ENCODE assay signal across 8 cellular contexts in the genomic region with DNA sequence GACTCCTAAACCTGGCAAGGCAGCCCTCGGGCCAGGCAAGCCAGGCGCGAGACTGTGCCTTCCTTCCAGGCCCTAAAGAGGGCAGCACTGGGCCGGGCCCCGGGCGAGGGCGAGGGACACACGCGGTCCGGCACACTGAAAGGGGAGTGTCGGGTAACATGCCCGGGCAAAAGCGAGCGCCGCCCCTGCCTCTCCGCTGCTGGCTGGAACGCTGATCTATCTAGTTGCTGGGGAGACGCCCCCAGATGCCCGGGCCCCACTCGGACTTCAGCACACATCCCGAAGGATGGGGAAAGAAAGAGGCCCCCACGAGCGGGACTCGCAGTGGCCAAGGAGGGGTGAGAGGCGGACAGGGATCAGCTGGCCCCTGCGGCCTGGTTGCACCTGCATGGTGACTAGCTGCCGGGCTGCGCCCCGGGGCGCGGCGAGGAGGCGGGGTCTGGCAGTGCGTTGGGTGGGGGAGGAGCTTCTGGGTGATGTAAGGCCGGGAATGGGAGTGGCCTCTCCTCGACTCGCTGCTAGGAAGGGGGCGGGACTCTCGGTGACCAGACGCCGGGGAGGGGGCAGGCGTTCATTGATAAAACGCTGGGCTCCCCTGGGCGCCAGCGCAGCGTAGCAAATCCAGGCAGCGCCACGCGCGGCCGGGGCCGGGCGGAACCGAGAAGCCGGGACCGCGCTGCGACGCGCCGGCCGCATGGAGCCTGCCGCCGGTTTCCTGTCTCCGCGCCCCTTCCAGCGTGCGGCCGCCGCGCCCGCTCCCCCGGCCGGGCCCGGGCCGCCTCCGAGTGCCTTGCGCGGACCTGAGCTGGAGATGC. TPM values are rescaled to one million over a fixed set of nuclear protein-coding genes. Genes with fewer than 3 reads are reported as not detected.
DNase-seq lines count a peak whose midpoint lies in the region; ATAC-seq and TF ChIP-seq lines count a peak whose summit lies in the region.

Gene PLK3, plus strand, starts transcription at position 608 of the 815 bp plus-strand sequence. Its CDS starts 87 bp downstream, at position 695.

- no peaks in the 10 kb centered on the region for H3K27me3 Mint-ChIP-seq in chondrocyte (ENCODE audit: low read depth)

- H3K27ac Mint-ChIP-seq in chondrocyte (ENCODE audit: unreplicated experiment) = peak within 1 kb of the TSS; percentile 100

- ATAC-seq in HG03442 (IDR thresholded peaks at IDR 0.05; ENCODE audit: unreplicated experiment) = peak; percentile 78

- H3K4me3 ChIP-seq in BJ (ENCODE audit: low read depth, low read length) (peak within 1 kb of the TSS; percentile 77), kidney epithelial cell (ENCODE audit: low read depth, low read length) (peak within 1 kb of the TSS; percentile 70)

- H3K36me3 ChIP-seq in BJ (ENCODE audit: control insufficient read depth, insufficient read depth, low read length) (peaks cover 26% of the 10 kb centered on the region), kidney epithelial cell (ENCODE audit: control insufficient read depth, insufficient read depth, low read length) (peaks cover 8% of the 10 kb centered on the region)

- POLR2A ChIA-PET in BJ (lab: Charles Lee) = interaction anchor here (0.5 to 1.5 kb wide), 9 partner anchors 9 to 477 kb away, joined by 3 to 12 read pairs (median 4); partner anchors contain the start of genes RPS8 and UROD

- H3K9me3 Mint-ChIP-seq in chondrocyte (ENCODE audit: low read depth) = no peaks in the 10 kb centered on the region

- CTCF ChIA-PET in BJ (lab: Yijun Ruan, JAX) = interaction anchor here (0.7 to 1.9 kb wide), 20 partner anchors 9 to 319 kb away, joined by 3 to 15 read pairs (median 3); partner anchors contain the start of genes BEST4, BTBD19, RNU5D-1 and RPS8

- peaks cover 37% of the 10 kb centered on the region for H3K4me1 Mint-ChIP-seq in chondrocyte (ENCODE audit: low read depth)

- H3K36me3 Mint-ChIP-seq in chondrocyte (ENCODE audit: low read depth) = peaks cover 16% of the 10 kb centered on the region

- H3K4me3 Mint-ChIP-seq in chondrocyte (ENCODE audit: unreplicated experiment) = peak within 1 kb of the TSS; percentile 95

- peak; percentile 85 for DNase-seq in BJ (ENCODE audit: low read depth)
- peak; percentile 98 for DNase-seq in GM19238 (ENCODE audit: insufficient read length, low spot score)
- DNase-seq in NCI-H510A treated with DMSO at 0.1 percent for 48 hours (lab: John Stamatoyannopoulos, UW) = peak; percentile 98
- peak; percentile 97 to 99 for DNase-seq in activated CD4-positive, alpha-beta T cell treated with anti-CD3 and anti-CD28 coated beads for 24 hours (ENCODE audit: low read depth in 2 of 2)
- peak; percentile 99 for DNase-seq in chondrocyte (ENCODE audit: low spot score)
- DNase-seq in kidney epithelial cell (ENCODE audit: low read depth) = peak; percentile 76
- peak; percentile 98 to 99 for DNase-seq in stimulated activated CD4-positive, alpha-beta T cell treated with anti-CD3 and anti-CD28 coated beads, Interleukin-15, amount 100 ng/mL, for 48 hours (ENCODE audit: low read depth in 2 of 2)

- no peaks in the 10 kb centered on the region for H3K27me3 ChIP-seq in BJ (ENCODE audit: control insufficient read depth, insufficient read depth, low read length)
- H3K27me3 ChIP-seq in kidney epithelial cell (ENCODE audit: control insufficient read depth, insufficient read depth, low read length) = no peaks in the 10 kb centered on the region

- TF ChIP-seq CTCF in BJ (IDR thresholded peaks at IDR 0.05; ENCODE audit: insufficient read depth, low read depth, low read length) (peak; percentile 99), chondrocyte (IDR thresholded peaks at IDR 0.05) (peak; percentile 90), kidney epithelial cell (IDR thresholded peaks at IDR 0.05; ENCODE audit: insufficient read depth, low read length, poor library complexity, severe bottlenecking) (peak; percentile 98)

RNA-seq across cellular contexts. Expression of gene PLK3, which starts in this region (rescaled TPM):
- polyA plus RNA-seq in BJ (2011; rRNA removed) = 25.9 and 45.9 TPM in 2 replicates
- 23.5 and 34.4 TPM in 2 replicates for polyA minus RNA-seq in BJ (2011; rRNA and poly(A)+ RNA removed)
- total RNA-seq in chondrocyte (24.2 to 30.0 TPM (median 29.0 TPM) in 3 replicates), kidney epithelial cell (53.7 and 85.0 TPM in 2 replicates)

Comparison
In these comparisons a context has a peak if more than half of its experiments do, and no peak if none do; other contexts are left out.
1. Peak in every context shown above with its lines: DNase-seq, ATAC-seq and H3K4me3 ChIP-seq.